ENCODE assay signal across 8 cellular contexts in genomic region chr10:34739915-34740314, GRCh38.
DNase-seq lines count a peak whose midpoint lies in the region; ATAC-seq, FAIRE-seq and TF ChIP-seq lines count a peak whose summit lies in the region.

No MANE protein-coding gene starts in this region.

- DNase-seq in DMS 273 treated with DMSO at 0.1 percent for 48 hours (lab: John Stamatoyannopoulos, UW) (peak; percentile 86), NCI-H2107 (lab: John Stamatoyannopoulos, UW) (peak; percentile 86), breast epithelium (ENCODE audit: low spot score in 2 of 2) (peak in 1 of 2 donors; percentile 49), left lobe of liver (ENCODE audit: low spot score) (no peak), GM12891 (ENCODE audit: insufficient read length, low spot score) (no peak), activated gamma-delta T cell treated with Interleukin-2 at 50 U/mL for 16 hours (no peak), erythroblast (lab: John Stamatoyannopoulos, UW) (no peak)

- FAIRE-seq in GM12891 (lab: Jason Lieb, UNC), result no peak

- H3K9me3 ChIP-seq in breast epithelium, result no peaks in the 10 kb centered on the region

- TF ChIP-seq POLR2A in breast epithelium (IDR thresholded peaks at IDR 0.05), result no peak
- TF ChIP-seq POLR2A in GM12891 (IDR thresholded peaks at IDR 0.05; ENCODE audit: low read depth, low read length), result no peak
- TF ChIP-seq POLR2A in erythroblast (IDR thresholded peaks at IDR 0.05; ENCODE audit: low read length), result no peak

- no peaks in the 10 kb centered on the region for H3K36me3 ChIP-seq in breast epithelium

- ATAC-seq in left lobe of liver (peak; percentile 6), HG02840 (IDR thresholded peaks at IDR 0.05; ENCODE audit: low FRiP score, unreplicated experiment) (no peak)

- no peaks in the 10 kb centered on the region for H3K27me3 ChIP-seq in breast epithelium

- intact Hi-C loops in breast epithelium (cut with DNase I; ENCODE audit: low total_unique reads), result loop anchor here (5.0 kb wide), 1 partner anchor 1403 kb away; no protein-coding TSS in a partner anchor

- H3K4me3 ChIP-seq in breast epithelium, result peak overlapping the region in 2 of 3 donors; percentile 21 to 40

- TF ChIP-seq CTCF in breast epithelium (IDR thresholded peaks at IDR 0.05), result no peak

- H3K27ac ChIP-seq in breast epithelium, result peak overlapping the region; percentile 67 to 68

- peaks cover 0 to 6% of the 10 kb centered on the region in 2 donors for H3K4me1 ChIP-seq in breast epithelium

TF ChIP-seq in GM12891, 5 proteins besides CTCF, POLR2A, EP300 and RAD21:
- TF ChIP-seq PAX5 (IDR thresholded peaks at IDR 0.05; ENCODE audit: insufficient read depth, low read length, severe bottlenecking) (no peak), TAF1 (IDR thresholded peaks at IDR 0.05; ENCODE audit: low read depth, low read length) (no peak), POU2F2 (IDR thresholded peaks at IDR 0.05; ENCODE audit: low read depth, low read length) (no peak), POLR2AphosphoS5 (IDR thresholded peaks at IDR 0.05; ENCODE audit: low read depth, low read length) (no peak), SPI1 (IDR thresholded peaks at IDR 0.05; ENCODE audit: low read depth, low read length) (no peak)

Comparison
In these comparisons a context has a peak if more than half of its experiments do, and no peak if none do; other contexts are left out.
1. DNase-seq: peak in DMS 273 treated with DMSO at 0.1 percent for 48 hours (single experiment) and NCI-H2107 (single experiment); none in left lobe of liver (single experiment), GM12891 (single experiment), activated gamma-delta T cell treated with Interleukin-2 at 50 U/mL for 16 hours (single experiment) and erythroblast (0 of 2).